ENCODE assay signal across 8 cellular contexts in the genomic region with DNA sequence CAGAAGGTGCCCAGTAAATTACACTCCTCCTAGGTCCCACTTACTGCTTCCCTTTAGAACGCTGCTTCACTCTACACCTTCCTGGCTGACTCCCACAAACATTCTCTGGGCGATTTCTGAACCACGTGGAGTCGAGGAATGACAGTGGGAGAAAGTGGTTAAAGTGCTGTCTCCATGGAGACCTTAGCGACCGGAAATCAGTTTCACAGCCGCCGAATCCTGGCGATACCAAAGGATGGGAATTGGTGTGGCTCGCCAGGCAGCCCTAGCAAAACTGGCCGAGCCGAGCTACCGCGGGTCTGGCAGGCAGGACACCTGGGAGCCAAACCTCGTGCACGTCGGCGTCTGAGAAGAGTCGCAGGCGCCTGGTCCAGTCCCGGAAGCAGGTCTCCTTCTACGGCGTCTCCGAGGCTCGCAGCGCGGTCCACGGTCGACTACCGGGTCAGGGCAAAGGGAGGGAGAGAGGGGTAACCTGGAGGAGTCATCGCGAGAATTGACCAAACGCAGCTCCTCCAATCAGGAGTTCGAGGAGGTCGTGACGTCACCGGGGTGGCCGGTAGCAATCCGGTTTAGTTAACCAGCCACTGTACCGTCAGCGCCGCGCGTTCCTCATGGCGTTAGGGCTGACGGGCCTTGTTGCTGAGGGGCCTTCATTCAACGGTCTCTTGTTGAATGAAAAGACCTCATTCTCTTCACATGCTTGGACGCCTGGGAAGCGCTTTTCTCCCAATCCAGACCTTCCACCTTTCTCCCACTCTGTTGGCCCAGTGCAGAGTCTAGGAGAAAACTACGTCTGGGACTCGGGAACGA. TPM values are rescaled to one million over a fixed set of nuclear protein-coding genes. Genes with fewer than 3 reads are reported as not detected.
DNase-seq lines count a peak whose midpoint lies in the region; ATAC-seq and TF ChIP-seq lines count a peak whose summit lies in the region.

A gene with protein sequence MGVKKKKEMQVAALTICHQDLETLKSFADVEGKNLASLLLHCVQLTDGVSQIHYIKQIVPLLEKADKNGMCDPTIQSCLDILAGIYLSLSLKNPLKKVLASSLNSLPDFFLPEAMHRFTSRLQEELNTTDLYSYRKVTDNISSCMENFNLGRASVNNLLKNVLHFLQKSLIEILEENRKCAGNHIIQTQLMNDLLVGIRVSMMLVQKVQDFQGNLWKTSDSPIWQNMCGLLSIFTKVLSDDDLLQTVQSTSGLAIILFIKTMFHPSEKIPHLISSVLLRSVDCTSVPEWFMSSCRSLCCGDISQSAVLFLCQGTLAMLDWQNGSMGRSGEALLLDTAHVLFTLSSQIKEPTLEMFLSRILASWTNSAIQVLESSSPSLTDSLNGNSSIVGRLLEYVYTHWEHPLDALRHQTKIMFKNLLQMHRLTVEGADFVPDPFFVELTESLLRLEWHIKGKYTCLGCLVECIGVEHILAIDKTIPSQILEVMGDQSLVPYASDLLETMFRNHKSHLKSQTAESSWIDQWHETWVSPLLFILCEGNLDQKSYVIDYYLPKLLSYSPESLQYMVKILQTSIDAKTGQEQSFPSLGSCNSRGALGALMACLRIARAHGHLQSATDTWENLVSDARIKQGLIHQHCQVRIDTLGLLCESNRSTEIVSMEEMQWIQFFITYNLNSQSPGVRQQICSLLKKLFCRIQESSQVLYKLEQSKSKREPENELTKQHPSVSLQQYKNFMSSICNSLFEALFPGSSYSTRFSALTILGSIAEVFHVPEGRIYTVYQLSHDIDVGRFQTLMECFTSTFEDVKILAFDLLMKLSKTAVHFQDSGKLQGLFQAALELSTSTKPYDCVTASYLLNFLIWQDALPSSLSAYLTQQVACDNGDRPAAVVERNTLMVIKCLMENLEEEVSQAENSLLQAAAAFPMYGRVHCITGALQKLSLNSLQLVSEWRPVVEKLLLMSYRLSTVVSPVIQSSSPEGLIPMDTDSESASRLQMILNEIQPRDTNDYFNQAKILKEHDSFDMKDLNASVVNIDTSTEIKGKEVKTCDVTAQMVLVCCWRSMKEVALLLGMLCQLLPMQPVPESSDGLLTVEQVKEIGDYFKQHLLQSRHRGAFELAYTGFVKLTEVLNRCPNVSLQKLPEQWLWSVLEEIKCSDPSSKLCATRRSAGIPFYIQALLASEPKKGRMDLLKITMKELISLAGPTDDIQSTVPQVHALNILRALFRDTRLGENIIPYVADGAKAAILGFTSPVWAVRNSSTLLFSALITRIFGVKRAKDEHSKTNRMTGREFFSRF (N-terminal part only) (minus strand): TSS at position 436 of the 810 bp plus-strand sequence. CDS start 3,646 bp downstream, outside the sequence.

- H3K4me3 ChIP-seq in esophagus (ENCODE audit: low read depth in 1 of 2, low read length in 2 of 2): peak within 1 kb of the TSS; percentile 69 to 95
- H3K4me3 ChIP-seq in muscle layer of colon (ENCODE audit: low read depth in 1 of 2, low read length in 2 of 2): peak within 1 kb of the TSS; percentile 93 to 98

- H3K9me3 Mint-ChIP-seq in activated T-cell treated with anti-CD3 and anti-CD28 coated beads, Interleukin-2, amount 50 U/mL, for 4 hours: no peaks in the 10 kb centered on the region

- peak; percentile 99 for ATAC-seq in GM21717 (IDR thresholded peaks at IDR 0.05; ENCODE audit: unreplicated experiment)
- ATAC-seq in activated T-cell treated with anti-CD3 and anti-CD28 coated beads, Interleukin-2, amount 50 U/mL, for 4 hours: peak; percentile 97 to 98

- H3K27ac ChIP-seq in esophagus (ENCODE audit: low read depth in 2 of 2, low read length in 1 of 2) (peak within 1 kb of the TSS; percentile 91 to 98), muscle layer of colon (ENCODE audit: low read depth, low read length) (peak within 1 kb of the TSS; percentile 99)

- H3K4me3 Mint-ChIP-seq in activated T-cell treated with anti-CD3 and anti-CD28 coated beads, Interleukin-2, amount 50 U/mL, for 4 hours: peak within 1 kb of the TSS; percentile 94

- peaks cover 4% of the 10 kb centered on the region for H3K27me3 Mint-ChIP-seq in activated T-cell treated with anti-CD3 and anti-CD28 coated beads, Interleukin-2, amount 50 U/mL, for 4 hours (ENCODE audit: low read depth)

- 0% methylated on average over 52 of the region's 52 CpGs for WGBS in esophagus, 2 donors

- H3K36me3 ChIP-seq in esophagus (ENCODE audit: control insufficient read depth in 2 of 2, insufficient read depth in 2 of 2, low read length in 1 of 2) (no peaks in the 10 kb centered on the region), muscle layer of colon (ENCODE audit: insufficient read depth, low read length) (no peaks in the 10 kb centered on the region)

- no peaks in the 10 kb centered on the region for H3K27me3 ChIP-seq in esophagus (ENCODE audit: control insufficient read depth in 1 of 2, insufficient read depth in 2 of 2, low read length in 2 of 2)
- no peaks in the 10 kb centered on the region for H3K27me3 ChIP-seq in muscle layer of colon (ENCODE audit: control insufficient read depth in 1 of 2, insufficient read depth in 2 of 2, low read length in 2 of 2)

- no peaks in the 10 kb centered on the region for H3K9me3 ChIP-seq in esophagus (ENCODE audit: control insufficient read depth in 2 of 2, insufficient read depth in 1 of 2, low read depth in 1 of 2, low read length in 1 of 2)
- no peaks in the 10 kb centered on the region for H3K9me3 ChIP-seq in muscle layer of colon (ENCODE audit: low read length)

- H3K4me1 ChIP-seq in esophagus (ENCODE audit: control insufficient read depth in 2 of 2, insufficient read depth in 2 of 2, low read length in 1 of 2): peaks cover 0 to 3% of the 10 kb centered on the region in 2 donors
- H3K4me1 ChIP-seq in muscle layer of colon (ENCODE audit: insufficient read depth, low read length): peaks cover 13% of the 10 kb centered on the region

- H3K4me1 Mint-ChIP-seq in activated T-cell treated with anti-CD3 and anti-CD28 coated beads, Interleukin-2, amount 50 U/mL, for 4 hours (ENCODE audit: low read depth): peaks cover 28% of the 10 kb centered on the region

- peak within 1 kb of the TSS; percentile 99 for H3K9ac ChIP-seq in muscle layer of colon (ENCODE audit: low read length)

- peaks cover 4% of the 10 kb centered on the region for H3K36me3 Mint-ChIP-seq in activated T-cell treated with anti-CD3 and anti-CD28 coated beads, Interleukin-2, amount 50 U/mL, for 4 hours (ENCODE audit: insufficient read depth)

- DNase-seq in DMS153 treated with DMSO at 0.1 percent for 48 hours (lab: John Stamatoyannopoulos, UW; ENCODE audit: unreplicated experiment): peak; percentile 95
- peak; percentile 98 for DNase-seq in KBM-7
- DNase-seq in activated T-cell treated with anti-CD3 and anti-CD28 coated beads, Interleukin-2, amount 50 U/mL, for 4 hours: peak; percentile 96
- peak; percentile 95 for DNase-seq in stimulated activated CD8-positive, alpha-beta memory T cell treated with anti-CD3 and anti-CD28 coated beads, Interleukin-7, amount 100 ng/mL, for 24 hours (ENCODE audit: low read depth)

- in situ Hi-C loops in KBM-7 (cut with MboI; ENCODE audit: low pct_unique_long_range_greater_than_20kb, low sequenced_read_pairs): no loop called here

TF ChIP-seq in PFSK-1, 5 proteins besides CTCF, POLR2A, EP300 and RAD21:
- TF ChIP-seq, protein P1, sequence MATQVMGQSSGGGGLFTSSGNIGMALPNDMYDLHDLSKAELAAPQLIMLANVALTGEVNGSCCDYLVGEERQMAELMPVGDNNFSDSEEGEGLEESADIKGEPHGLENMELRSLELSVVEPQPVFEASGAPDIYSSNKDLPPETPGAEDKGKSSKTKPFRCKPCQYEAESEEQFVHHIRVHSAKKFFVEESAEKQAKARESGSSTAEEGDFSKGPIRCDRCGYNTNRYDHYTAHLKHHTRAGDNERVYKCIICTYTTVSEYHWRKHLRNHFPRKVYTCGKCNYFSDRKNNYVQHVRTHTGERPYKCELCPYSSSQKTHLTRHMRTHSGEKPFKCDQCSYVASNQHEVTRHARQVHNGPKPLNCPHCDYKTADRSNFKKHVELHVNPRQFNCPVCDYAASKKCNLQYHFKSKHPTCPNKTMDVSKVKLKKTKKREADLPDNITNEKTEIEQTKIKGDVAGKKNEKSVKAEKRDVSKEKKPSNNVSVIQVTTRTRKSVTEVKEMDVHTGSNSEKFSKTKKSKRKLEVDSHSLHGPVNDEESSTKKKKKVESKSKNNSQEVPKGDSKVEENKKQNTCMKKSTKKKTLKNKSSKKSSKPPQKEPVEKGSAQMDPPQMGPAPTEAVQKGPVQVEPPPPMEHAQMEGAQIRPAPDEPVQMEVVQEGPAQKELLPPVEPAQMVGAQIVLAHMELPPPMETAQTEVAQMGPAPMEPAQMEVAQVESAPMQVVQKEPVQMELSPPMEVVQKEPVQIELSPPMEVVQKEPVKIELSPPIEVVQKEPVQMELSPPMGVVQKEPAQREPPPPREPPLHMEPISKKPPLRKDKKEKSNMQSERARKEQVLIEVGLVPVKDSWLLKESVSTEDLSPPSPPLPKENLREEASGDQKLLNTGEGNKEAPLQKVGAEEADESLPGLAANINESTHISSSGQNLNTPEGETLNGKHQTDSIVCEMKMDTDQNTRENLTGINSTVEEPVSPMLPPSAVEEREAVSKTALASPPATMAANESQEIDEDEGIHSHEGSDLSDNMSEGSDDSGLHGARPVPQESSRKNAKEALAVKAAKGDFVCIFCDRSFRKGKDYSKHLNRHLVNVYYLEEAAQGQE (IDR thresholded peaks at IDR 0.05; ENCODE audit: insufficient read depth in 1 of 2, low read depth in 2 of 2, low read length in 2 of 2): peak in 1 of 2 experiments; percentile 59; a peak in 2 of 4 replicates
- TF ChIP-seq TAF1 (IDR thresholded peaks at IDR 0.05; ENCODE audit: borderline replicate concordance, insufficient read depth, low read length): no peak; the same call in none of the 2 replicates
- peak; percentile 78 for TF ChIP-seq SIN3A (IDR thresholded peaks at IDR 0.05; ENCODE audit: borderline replicate concordance, insufficient read depth, low read length)
- TF ChIP-seq POLR2AphosphoS5 (IDR thresholded peaks at IDR 0.05; ENCODE audit: low read depth, low read length): peak; percentile 99
- peak; percentile 75 for TF ChIP-seq FOXP2 (optimal IDR thresholded peaks at IDR 0.05; ENCODE audit: borderline replicate concordance, extremely low read depth, extremely low read length, insufficient read depth)
TF ChIP-seq in PFSK-1: peak in this region for 4.

RNA-seq across cellular contexts. Expression of the gene that starts here (rescaled TPM):
- 19.1 TPM for polyA plus RNA-seq in PFSK-1 (2012; ENCODE audit: insufficient read length, low read depth)
- 10 to 100 TPM; 50.3 to 60.4 (median 57.0) TPM for total RNA-seq in activated T-cell treated with anti-CD3 and anti-CD28 coated beads, Interleukin-2, amount 50 U/mL, for 4 hours
- 10 to 100 TPM in 1 of 2 donors, 1 to 10 TPM in 1; 8.3 to 13.2 TPM for polyA plus RNA-seq in esophagus

Comparison
In these comparisons a context has a peak if more than half of its experiments do, and no peak if none do; other contexts are left out.
1. Peak in every context shown above with its lines: DNase-seq, ATAC-seq, H3K4me3 ChIP-seq and H3K27ac ChIP-seq.